Comparison of ENCODE assay signal across 9 cellular contexts in the genomic region with DNA sequence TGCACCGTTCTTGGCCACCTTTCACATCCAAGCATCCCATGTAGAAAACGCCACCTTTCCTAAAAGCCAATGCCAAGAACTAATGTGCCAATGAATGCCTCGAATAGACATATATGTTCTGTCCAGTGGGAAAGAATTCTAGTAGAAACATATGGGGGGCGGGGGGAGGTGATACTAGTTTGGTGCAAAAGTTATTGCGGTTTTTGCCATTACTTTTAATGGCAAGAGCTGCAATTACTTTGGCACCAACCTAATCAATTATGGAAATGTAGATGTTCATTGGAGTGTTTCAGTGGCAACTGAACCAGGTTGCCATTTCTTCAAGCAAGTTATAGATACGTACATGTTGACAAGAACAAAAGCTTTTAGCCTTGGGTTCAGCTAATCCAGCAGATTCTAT. TPM values are rescaled to one million over a fixed set of nuclear protein-coding genes. Genes with fewer than 3 reads are reported as not detected.
"Had no signal": no experiment of that assay in that cellular context is flagged by ENCODE, and none has a peak within 500 bp of the region (broad histone marks: within the 10 kb centered on the region; RNA-seq: fewer than 3 reads in every experiment).

No MANE protein-coding gene starts in this region.

- ATAC-seq: GM23338 had no signal

- H3K4me3 Mint-ChIP-seq: GM23338, H9, HFFc6, IgD-negative memory B cell had no signal

- H3K9me3 Mint-ChIP-seq: GM23338, H9, HFFc6, IgD-negative memory B cell had no signal

- H3K36me3 Mint-ChIP-seq: IgD-negative memory B cell had no signal

- H3K4me3 ChIP-seq: GM23338 had no signal

- FAIRE-seq: H1, HTR-8/SVneo had no signal

- H3K27me3 Mint-ChIP-seq: IgD-negative memory B cell had no signal

- H2AFZ ChIP-seq: GM23338 had no signal

- H3K4me2 ChIP-seq: GM23338 had no signal

- H3K27ac Mint-ChIP-seq: GM23338, H9, HFFc6, IgD-negative memory B cell had no signal

- DNase-seq: H9, HCEC 1CT, HFFc6, KG1 had no signal

- H3K4me1 Mint-ChIP-seq: GM23338, H9, IgD-negative memory B cell had no signal

RNA-seq across cellular contexts. Expression of a gene that starts 34.6 kb away (rescaled TPM):
- total RNA-seq: HFFc6, HT-29 had no signal
- polyA plus RNA-seq: IgD-negative memory B cell had no signal
